1 cellular context compared by ENCODE assay signal in the genomic region with DNA sequence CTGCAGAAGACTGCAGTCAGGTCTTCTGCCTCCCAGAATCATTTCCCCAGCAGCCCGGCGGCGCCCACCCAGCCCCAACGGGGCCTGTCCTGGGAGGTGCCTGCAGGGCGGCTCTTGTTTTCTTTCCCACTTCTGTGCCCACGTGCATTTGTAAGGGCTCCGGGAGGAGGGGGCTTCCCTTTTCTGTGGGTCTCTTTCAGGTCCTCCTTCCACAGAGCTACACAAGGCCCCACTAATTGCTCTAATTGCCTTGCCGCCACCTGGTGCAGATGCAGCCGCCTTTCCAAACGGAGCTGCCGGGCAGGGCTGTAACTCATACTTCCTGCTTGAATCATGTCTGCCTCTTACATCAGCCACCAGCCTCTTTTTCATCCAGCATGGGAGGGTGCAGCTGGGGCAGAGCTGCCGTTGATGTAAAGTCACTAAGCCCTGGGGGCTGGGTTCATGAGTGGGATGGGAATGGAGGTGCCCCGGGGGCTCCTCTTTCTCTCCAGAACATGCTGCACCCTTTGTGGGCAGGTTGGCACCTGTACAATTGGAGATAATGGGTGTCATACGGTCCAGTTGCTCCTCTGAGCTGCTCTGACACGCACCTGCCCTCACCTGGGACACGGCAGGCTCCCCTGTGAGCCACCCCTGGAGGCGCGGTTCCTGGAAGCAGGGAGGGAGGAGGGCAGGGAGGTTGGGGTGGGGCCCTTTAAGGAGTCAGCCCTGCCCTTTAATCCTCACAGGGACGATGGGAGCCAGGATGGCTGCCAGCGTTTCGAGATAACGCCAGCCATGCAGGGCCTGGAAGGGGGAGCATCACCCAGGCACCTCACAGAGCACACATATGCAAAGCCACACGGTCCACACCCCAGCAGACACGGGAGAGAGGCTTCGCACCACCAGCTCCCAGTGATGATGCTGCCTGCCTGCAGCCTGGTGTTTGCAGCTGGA.
TF ChIP-seq lines count a peak whose summit lies in the region.

No MANE protein-coding gene starts in this region.

TF ChIP-seq in endothelial cell of umbilical vein, 7 proteins besides CTCF, POLR2A, EP300 and RAD21:
- TF ChIP-seq GATA2 (IDR thresholded peaks at IDR 0.05; ENCODE audit: insufficient read depth, insufficient read length, low read depth, low read length) (no peak), FOS (IDR thresholded peaks at IDR 0.05; ENCODE audit: borderline replicate concordance, insufficient read depth, low read length) (peak; percentile 58), POLR2AphosphoS5 (IDR thresholded peaks at IDR 0.05; ENCODE audit: insufficient read depth, low read depth, low read length) (no peak), EZH2 (IDR thresholded peaks at IDR 0.05; ENCODE audit: borderline replicate concordance, low read depth, low read length, severe bottlenecking) (no peak), JUN (IDR thresholded peaks at IDR 0.05; ENCODE audit: borderline replicate concordance, insufficient read depth, insufficient read length, low read depth) (no peak)
